Comparison of ENCODE assay signal across 22 cellular contexts in the genomic region with DNA sequence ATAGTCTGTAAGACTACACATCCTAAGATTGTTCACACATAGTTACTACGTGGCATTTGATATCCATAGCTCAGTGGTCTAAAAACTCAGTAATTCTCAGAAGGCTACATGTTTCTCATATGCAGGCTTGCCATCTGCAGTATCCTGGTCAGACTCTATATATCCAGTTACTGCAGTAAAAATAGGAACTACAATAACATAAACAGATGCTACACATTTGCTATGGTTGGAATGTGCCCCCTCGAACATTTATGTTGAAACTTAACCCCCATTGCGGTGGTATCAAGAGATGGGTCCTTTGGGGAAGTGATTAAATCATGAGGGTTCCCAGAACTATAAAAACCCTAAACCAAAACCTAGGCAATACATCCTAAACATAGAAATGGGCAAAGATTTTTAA.
"Had no signal": no experiment of that assay in that cellular context is flagged by ENCODE, and none has a peak within 500 bp of the region (broad histone marks: within the 10 kb centered on the region; RNA-seq: fewer than 3 reads in every experiment).

No MANE protein-coding gene starts in this region.

- DNase-seq: cerebellar nuclear complex; colonic mucosa; dermis blood vessel endothelial cell; esophagus squamous epithelium; foreskin fibroblast; immature natural killer cell; mammary epithelial cell; mucosa of descending colon; naive thymus-derived CD8-positive, alpha-beta T cell; nucleus accumbens; pancreas; right cardiac atrium; stimulated activated CD4-positive, alpha-beta T cell treated with anti-CD3 and anti-CD28 coated beads, Interleukin-2, amount 100 ng/mL, for 24 hours; stimulated activated CD4-positive, alpha-beta T cell treated with anti-CD3 and anti-CD28 coated beads, Interleukin-4, amount 100 ng/mL, for 4 hours; stimulated activated naive B cell treated with anti-CD40 and anti-IgM and Interleukin-4, amounts not matched to agents 10 μg/mL and 1 μg/mL and 100 μg/mL, for 72 hours; stimulated activated naive CD8-positive, alpha-beta T cell treated with anti-CD3 and anti-CD28 coated beads, Interleukin-15, amount 100 ng/mL, for 72 hours; testis; upper lobe of right lung had no signal

- H3K4me1 ChIP-seq: colonic mucosa, esophagus squamous epithelium, gastroesophageal sphincter, neural progenitor cell, pancreas, testis, tibial nerve, upper lobe of right lung had no signal

- H3K9ac ChIP-seq: neural progenitor cell had no signal

- H3K4me2 ChIP-seq: neural progenitor cell had no signal

- H3K9me3 ChIP-seq: colonic mucosa, esophagus squamous epithelium, gastroesophageal sphincter, mucosa of descending colon, pancreas, testis, tibial nerve, upper lobe of right lung had no signal

- ATAC-seq: gastroesophageal sphincter; left lobe of liver; mucosa of descending colon; naive thymus-derived CD8-positive, alpha-beta T cell; pancreas; right cardiac atrium; stimulated activated naive B cell treated with anti-CD40 and anti-IgM and Interleukin-4, amounts not matched to agents 10 μg/mL and 1 μg/mL and 100 μg/mL, for 72 hours; stimulated activated naive CD8-positive, alpha-beta T cell treated with anti-CD3 and anti-CD28 coated beads, Interleukin-15, amount 100 ng/mL, for 72 hours; upper lobe of right lung had no signal

- H3K4me3 ChIP-seq: colonic mucosa, esophagus squamous epithelium, gastroesophageal sphincter, mucosa of descending colon, neural progenitor cell, pancreas, testis, tibial nerve, upper lobe of right lung had no signal

- H2AFZ ChIP-seq: neural progenitor cell had no signal

- H3K27ac ChIP-seq: colonic mucosa, esophagus squamous epithelium, gastroesophageal sphincter, neural progenitor cell, pancreas, testis, tibial nerve, upper lobe of right lung had no signal

- H3K27me3 ChIP-seq: colonic mucosa, esophagus squamous epithelium, gastroesophageal sphincter, neural progenitor cell, pancreas, testis, tibial nerve, upper lobe of right lung had no signal

- H3K36me3 ChIP-seq: colonic mucosa, esophagus squamous epithelium, gastroesophageal sphincter, neural progenitor cell, pancreas, tibial nerve, upper lobe of right lung had no signal
